1 cellular context compared by ENCODE assay signal in the genomic region with DNA sequence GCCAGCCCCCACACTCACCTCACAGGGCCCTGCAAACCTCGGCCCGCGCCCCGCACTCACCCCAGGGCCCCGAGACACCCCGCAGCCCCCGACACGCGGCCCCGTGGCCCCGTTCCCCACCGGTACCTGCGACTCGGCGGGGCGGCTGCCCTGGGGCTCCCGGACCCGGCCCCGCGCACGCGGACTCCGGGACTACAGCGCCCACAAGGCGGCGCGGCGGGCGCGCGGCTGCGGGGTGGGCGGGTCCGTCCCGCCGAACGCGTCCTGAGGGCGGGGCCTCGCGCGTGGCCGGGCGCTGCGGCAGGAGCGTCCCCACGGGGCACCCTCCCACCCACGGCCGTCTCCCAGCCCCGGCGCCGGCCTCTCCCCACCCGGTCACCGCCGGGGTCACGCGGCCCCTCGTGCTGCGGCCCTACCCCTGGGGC.
TF ChIP-seq lines count a peak whose summit lies in the region.

SLC19A1 (minus strand) TSS at position 199 of the 425 bp plus-strand sequence. CDS start 4,481 bp downstream, outside the sequence.

TF ChIP-seq in K562, 482 proteins besides CTCF, POLR2A, EP300 and RAD21 (continued from another document and continues in another):
- TF ChIP-seq ZNF318 (IDR thresholded peaks at IDR 0.05; ENCODE audit: borderline replicate concordance in 1 of 2, low read depth in 1 of 2) (no peak), ZBTB11 (CRISPR knock-in tag; IDR thresholded peaks at IDR 0.05) (no peak), NELFE (IDR thresholded peaks at IDR 0.05; ENCODE audit: insufficient read depth, insufficient read length) (no peak), NFRKB (IDR thresholded peaks at IDR 0.05; ENCODE audit: low read depth) (no peak), E4F1 (CRISPR knock-in tag; IDR thresholded peaks at IDR 0.05; ENCODE audit: borderline replicate concordance) (no peak), ZFP36 (IDR thresholded peaks at IDR 0.05; ENCODE audit: low read depth, low read length, partially characterized antibody) (no peak), SIX5 (IDR thresholded peaks at IDR 0.05; ENCODE audit: borderline replicate concordance in 1 of 2, insufficient read depth in 1 of 2, low read depth in 1 of 2, low read length in 2 of 2) (peak; percentile 43 to 58; a peak in 3 of 4 replicates), GABPA (tag; conservative IDR thresholded peaks at IDR 0.05; ENCODE audit: low read depth) (0 out of 2 replicates have a peak, but pooled peaks have one; percentile 23), THRB (CRISPR knock-in tag; conservative IDR thresholded peaks at IDR 0.05) (no peak), CREB1 (IDR thresholded peaks at IDR 0.05) (peak; percentile 52; the same call in 1 of the 2 replicates), CREB1 (CRISPR knock-in tag; IDR thresholded peaks at IDR 0.05) (no peak), TAL1 (IDR thresholded peaks at IDR 0.05) (no peak), ZNF449 (CRISPR knock-in tag; IDR thresholded peaks at IDR 0.05) (no peak), ZHX1 (conservative IDR thresholded peaks at IDR 0.05; ENCODE audit: low read length) (no peak), PCBP1 (IDR thresholded peaks at IDR 0.05; ENCODE audit: low read depth, low read length, poor library complexity, severe bottlenecking) (no peak), TEAD1 (CRISPR knock-in tag; IDR thresholded peaks at IDR 0.05) (no peak), PBX2 (CRISPR knock-in tag; IDR thresholded peaks at IDR 0.05; ENCODE audit: low read depth) (no peak), PBX2 (tag; conservative IDR thresholded peaks at IDR 0.05; ENCODE audit: low read depth) (no peak), BRD9 (IDR thresholded peaks at IDR 0.05; ENCODE audit: low read depth, partially characterized antibody) (no peak), ZNF707 (CRISPR knock-in tag; conservative IDR thresholded peaks at IDR 0.05) (no peak)
